ENCODE assay signal across 8 cellular contexts in the genomic region with DNA sequence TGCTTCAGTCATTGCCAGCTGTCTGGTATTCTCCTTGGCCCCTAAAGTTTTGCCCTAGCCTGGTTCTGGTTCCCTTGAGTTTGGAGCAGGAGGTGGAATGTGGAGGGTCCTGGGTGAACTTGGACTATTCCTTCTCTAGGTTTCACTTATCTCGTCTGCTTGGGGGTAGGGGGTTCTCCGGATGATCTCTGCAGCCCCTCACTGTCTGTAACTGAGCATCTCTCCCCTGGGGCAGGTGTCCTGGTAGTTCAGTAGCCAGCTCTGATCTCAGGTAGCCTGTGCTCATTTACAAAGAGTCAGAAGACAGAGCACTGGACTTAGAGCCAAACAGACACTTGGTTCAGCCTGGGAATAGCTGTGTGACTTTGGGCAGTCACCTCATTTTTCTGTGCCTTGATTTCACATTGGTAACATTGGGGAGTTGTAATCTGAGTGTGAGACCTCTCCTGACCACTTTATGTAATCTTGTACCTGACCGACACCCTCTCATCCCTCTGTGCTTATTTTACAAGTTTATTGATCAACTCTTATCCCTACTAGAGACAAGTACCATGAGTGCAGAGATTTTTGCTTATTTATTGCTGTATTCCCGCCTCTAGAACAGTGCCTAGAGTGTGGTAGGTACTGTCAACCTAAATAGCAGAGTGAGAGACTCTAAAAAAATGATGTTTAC. TPM values are rescaled to one million over a fixed set of nuclear protein-coding genes. Genes with fewer than 3 reads are reported as not detected.
A peak's percentile ranks its signal among the peaks of the same experiment; 100 is the strongest.
DNase-seq lines count a peak whose midpoint lies in the region; FAIRE-seq and TF ChIP-seq lines count a peak whose summit lies in the region.

No MANE protein-coding gene starts in this region.

- WGBS in testis, 2 donors, result 25 to 30% methylated on average over 4 of the region's 4 CpGs

- H2AFZ ChIP-seq in keratinocyte (ENCODE audit: control insufficient read depth, low read length), result peak overlapping the region; percentile 97

- TF ChIP-seq CTCF in keratinocyte (optimal IDR thresholded peaks at IDR 0.05 in 1 of 3, IDR thresholded peaks at IDR 0.05 in 1 of 3, conservative IDR thresholded peaks at IDR 0.05 in 1 of 3; ENCODE audit: extremely low read depth in 1 of 3, insufficient read depth in 2 of 3, low read length in 3 of 3), result no peak
- TF ChIP-seq CTCF in testis (IDR thresholded peaks at IDR 0.05), result no peak

- H3K36me3 Mint-ChIP-seq in T-helper 1 cell treated with Interleukin-12 subunit alpha and Interleukin-12 subunit beta and Interleukin-4 antibody, amounts not matched to agents 30 μg/mL and 1 μg/mL, for 36 hours (ENCODE audit: low read depth), result peaks cover 12% of the 10 kb centered on the region
- peaks cover 17% of the 10 kb centered on the region for H3K36me3 Mint-ChIP-seq in activated T-helper 1 cell treated with anti-CD3 and anti-CD28 coated beads, Interleukin-12 subunit alpha, Interleukin-12 subunit beta, Interleukin-2, Interleukin-4 antibody, amounts not matched to agents 30 ng/mL and 10 ng/mL and 1 ng/mL, durations not matched to agents 14 hours and 24 hours and 36 hours (ENCODE audit: low read depth)

- H3K9me3 ChIP-seq in keratinocyte (ENCODE audit: control insufficient read depth, low read depth, low read length) (no peaks in the 10 kb centered on the region), testis (no peaks in the 10 kb centered on the region)

- peak overlapping the region; percentile 99 for H3K4me3 Mint-ChIP-seq in T-helper 1 cell treated with Interleukin-12 subunit alpha and Interleukin-12 subunit beta and Interleukin-4 antibody, amounts not matched to agents 30 μg/mL and 1 μg/mL, for 36 hours
- H3K4me3 Mint-ChIP-seq in activated T-helper 1 cell treated with anti-CD3 and anti-CD28 coated beads, Interleukin-12 subunit alpha, Interleukin-12 subunit beta, Interleukin-2, Interleukin-4 antibody, amounts not matched to agents 30 ng/mL and 10 ng/mL and 1 ng/mL, durations not matched to agents 14 hours and 24 hours and 36 hours, result peak overlapping the region; percentile 99

- H3K4me1 ChIP-seq in keratinocyte (ENCODE audit: control insufficient read depth, extremely low read depth, insufficient read depth, low read length) (peaks cover 21% of the 10 kb centered on the region), testis (peaks cover 15% of the 10 kb centered on the region)

- H3K27ac Mint-ChIP-seq in T-helper 1 cell treated with Interleukin-12 subunit alpha and Interleukin-12 subunit beta and Interleukin-4 antibody, amounts not matched to agents 30 μg/mL and 1 μg/mL, for 36 hours, result peak overlapping the region; percentile 97
- peak overlapping the region; percentile 98 for H3K27ac Mint-ChIP-seq in activated T-helper 1 cell treated with anti-CD3 and anti-CD28 coated beads, Interleukin-12 subunit alpha, Interleukin-12 subunit beta, Interleukin-2, Interleukin-4 antibody, amounts not matched to agents 30 ng/mL and 10 ng/mL and 1 ng/mL, durations not matched to agents 14 hours and 24 hours and 36 hours

- peak overlapping the region; percentile 99 for H3K4me2 ChIP-seq in keratinocyte (ENCODE audit: control insufficient read depth, extremely low read depth, insufficient read depth, low read depth, low read length)

- FAIRE-seq in keratinocyte (lab: Jason Lieb, UNC), result peak; percentile 26

- TF ChIP-seq POLR2A in testis (IDR thresholded peaks at IDR 0.05), result no peak

- H3K36me3 ChIP-seq in keratinocyte (ENCODE audit: control insufficient read depth in 2 of 2, extremely low read depth in 1 of 2, insufficient read depth in 2 of 2, low read length in 2 of 2) (no peaks in the 10 kb centered on the region), testis (ENCODE audit: low read depth, missing control alignments) (no peaks in the 10 kb centered on the region)

- H3K27me3 ChIP-seq in keratinocyte (ENCODE audit: control insufficient read depth, extremely low read depth, insufficient read depth, low read length) (no peaks in the 10 kb centered on the region), testis (no peaks in the 10 kb centered on the region)

- H3K9me3 Mint-ChIP-seq in T-helper 1 cell treated with Interleukin-12 subunit alpha and Interleukin-12 subunit beta and Interleukin-4 antibody, amounts not matched to agents 30 μg/mL and 1 μg/mL, for 36 hours, result no peaks in the 10 kb centered on the region
- no peaks in the 10 kb centered on the region for H3K9me3 Mint-ChIP-seq in activated T-helper 1 cell treated with anti-CD3 and anti-CD28 coated beads, Interleukin-12 subunit alpha, Interleukin-12 subunit beta, Interleukin-2, Interleukin-4 antibody, amounts not matched to agents 30 ng/mL and 10 ng/mL and 1 ng/mL, durations not matched to agents 14 hours and 24 hours and 36 hours

- intact Hi-C loops in activated T-helper 1 cell treated with anti-CD3 and anti-CD28 coated beads, Interleukin-12 subunit alpha, Interleukin-12 subunit beta, Interleukin-2, Interleukin-4 antibody, amounts not matched to agents 30 ng/mL and 10 ng/mL and 1 ng/mL, durations not matched to agents 14 hours and 24 hours and 36 hours (cut with micrococcal nuclease), result loop anchor here (1.0 to 2.0 kb wide), 4 partner anchors 32 to 568 kb away; a partner anchor contains a TSS
- intact Hi-C loops in testis (cut with DNase I; ENCODE audit: low total_unique reads), result no loop called here

- peak overlapping the region; percentile 76 for H3K9ac ChIP-seq in keratinocyte (ENCODE audit: control insufficient read depth, extremely low read depth, insufficient read depth, low read length)

- no peaks in the 10 kb centered on the region for H3K27me3 Mint-ChIP-seq in T-helper 1 cell treated with Interleukin-12 subunit alpha and Interleukin-12 subunit beta and Interleukin-4 antibody, amounts not matched to agents 30 μg/mL and 1 μg/mL, for 36 hours (ENCODE audit: low read depth)
- no peaks in the 10 kb centered on the region for H3K27me3 Mint-ChIP-seq in activated T-helper 1 cell treated with anti-CD3 and anti-CD28 coated beads, Interleukin-12 subunit alpha, Interleukin-12 subunit beta, Interleukin-2, Interleukin-4 antibody, amounts not matched to agents 30 ng/mL and 10 ng/mL and 1 ng/mL, durations not matched to agents 14 hours and 24 hours and 36 hours (ENCODE audit: insufficient read depth)

- peaks cover 39% of the 10 kb centered on the region for H3K4me1 Mint-ChIP-seq in T-helper 1 cell treated with Interleukin-12 subunit alpha and Interleukin-12 subunit beta and Interleukin-4 antibody, amounts not matched to agents 30 μg/mL and 1 μg/mL, for 36 hours (ENCODE audit: low read depth)
- peaks cover 35% of the 10 kb centered on the region for H3K4me1 Mint-ChIP-seq in activated T-helper 1 cell treated with anti-CD3 and anti-CD28 coated beads, Interleukin-12 subunit alpha, Interleukin-12 subunit beta, Interleukin-2, Interleukin-4 antibody, amounts not matched to agents 30 ng/mL and 10 ng/mL and 1 ng/mL, durations not matched to agents 14 hours and 24 hours and 36 hours (ENCODE audit: low read depth)

- no peaks in the 10 kb centered on the region for H3K9me1 ChIP-seq in keratinocyte (ENCODE audit: control insufficient read depth, extremely low read depth, insufficient read depth, low read length)

- H3K27ac ChIP-seq in keratinocyte (ENCODE audit: control insufficient read depth, insufficient read depth, low read length) (peak overlapping the region; percentile 59), testis (peak overlapping the region; percentile 63 to 89)

- H3K79me2 ChIP-seq in keratinocyte (ENCODE audit: control insufficient read depth, insufficient read depth, low read length), result peaks cover 18% of the 10 kb centered on the region

- no peaks in the 10 kb centered on the region for H4K20me1 ChIP-seq in keratinocyte (ENCODE audit: control insufficient read depth, extremely low read depth, insufficient read depth, low read length)

- dilution Hi-C loops in keratinocyte (cut with MboI; ENCODE audit: extremely low pct_ligation_motif_present, low sequenced_read_pairs), result no loop called here

- DNase-seq in T-helper 1 cell (no peak), keratinocyte (ENCODE audit: low read depth, low spot score) (no peak), testis (no peak), HPDE6-E6E7 (ENCODE audit: extremely low spot score) (no peak), NCI-H748 (lab: John Stamatoyannopoulos, UW; ENCODE audit: unreplicated experiment) (no peak)
- no peak for DNase-seq in activated T-helper 1 cell treated with anti-CD3 and anti-CD28 coated beads, Interleukin-12 subunit alpha, Interleukin-12 subunit beta, Interleukin-2, Interleukin-4 antibody, amounts not matched to agents 30 ng/mL and 10 ng/mL and 1 ng/mL, durations not matched to agents 14 hours and 24 hours and 36 hours (ENCODE audit: low spot score)
- DNase-seq in NK-92 treated with Interleukin-12 subunit alpha and Interleukin-12 subunit beta, amount 100 ng/mL, for 24 hours (lab: John Stamatoyannopoulos, UW), result no peak

- H3K4me3 ChIP-seq in keratinocyte (ENCODE audit: control insufficient read depth in 2 of 3, extremely low read depth in 1 of 3, insufficient read depth in 2 of 3, low read depth in 1 of 3, low read length in 3 of 3) (peak overlapping the region; percentile 90 to 94 (median 94)), testis (peak overlapping the region; percentile 82 to 83)

RNA-seq across cellular contexts. Expression of a gene that starts 0.8 kb away (rescaled TPM):
- 18.0 and 19.6 TPM in 2 replicates for total RNA-seq in activated T-helper 1 cell treated with anti-CD3 and anti-CD28 coated beads, Interleukin-12 subunit alpha, Interleukin-12 subunit beta, Interleukin-2, Interleukin-4 antibody, amounts not matched to agents 30 ng/mL and 10 ng/mL and 1 ng/mL, durations not matched to agents 14 hours and 24 hours and 36 hours
- polyA plus RNA-seq in keratinocyte (3.5 to 6.3 TPM (median 4.1 TPM) in 3 replicates), testis (ENCODE audit: insufficient read depth, low read depth, low replicate concordance) (15.6 TPM)
- polyA plus RNA-seq in keratinocyte (2011; ENCODE audit: low read depth), result 0.40 TPM
- polyA plus RNA-seq in keratinocyte (2011; cell fraction: cytosol; rRNA removed), result 1.8 and 2.4 TPM in 2 replicates
- 7.1 and 8.3 TPM in 2 replicates for polyA plus RNA-seq in keratinocyte (2011; cell fraction: nucleus; rRNA removed)
- polyA plus RNA-seq in keratinocyte (2012; ENCODE audit: low replicate concordance), result 0.59 and 5.2 TPM in 2 replicates
- polyA minus RNA-seq in keratinocyte, result 9.2 to 15.3 TPM (median 9.9 TPM) in 3 replicates
- 7.9 TPM for polyA minus RNA-seq in keratinocyte (2011; cell fraction: cytosol; rRNA and poly(A)+ RNA removed)
- 8.3 and 8.9 TPM in 2 replicates for polyA minus RNA-seq in keratinocyte (2011; cell fraction: nucleus; rRNA and poly(A)+ RNA removed)
- 10 to 100 TPM; 12.8 to 20.8 TPM for total RNA-seq in testis

RNA-seq across cellular contexts. Expression of a gene that starts 31.6 kb away (rescaled TPM):
- 235 and 245 TPM in 2 replicates for total RNA-seq in activated T-helper 1 cell treated with anti-CD3 and anti-CD28 coated beads, Interleukin-12 subunit alpha, Interleukin-12 subunit beta, Interleukin-2, Interleukin-4 antibody, amounts not matched to agents 30 ng/mL and 10 ng/mL and 1 ng/mL, durations not matched to agents 14 hours and 24 hours and 36 hours
- polyA plus RNA-seq in keratinocyte (57.5 to 68.4 TPM (median 58.4 TPM) in 3 replicates), testis (ENCODE audit: insufficient read depth, low read depth, low replicate concordance) (59.7 TPM)
- 19.2 TPM for polyA plus RNA-seq in keratinocyte (2011; ENCODE audit: low read depth)
- polyA plus RNA-seq in keratinocyte (2011; cell fraction: cytosol; rRNA removed), result 52.9 and 60.9 TPM in 2 replicates
- 147 and 198 TPM in 2 replicates for polyA plus RNA-seq in keratinocyte (2011; cell fraction: nucleus; rRNA removed)
- 66.7 and 92.1 TPM in 2 replicates for polyA plus RNA-seq in keratinocyte (2012; ENCODE audit: low replicate concordance)
- 107 to 195 TPM (median 126 TPM) in 3 replicates for polyA minus RNA-seq in keratinocyte
- 85.4 TPM for polyA minus RNA-seq in keratinocyte (2011; cell fraction: cytosol; rRNA and poly(A)+ RNA removed)
- 171 and 181 TPM in 2 replicates for polyA minus RNA-seq in keratinocyte (2011; cell fraction: nucleus; rRNA and poly(A)+ RNA removed)
- total RNA-seq in testis, result 100 to 1,000 TPM in 1 of 2 donors, 10 to 100 TPM in 1; 79.8 to 119 TPM
